ENCODE assay signal across 9 cellular contexts in the genomic region with DNA sequence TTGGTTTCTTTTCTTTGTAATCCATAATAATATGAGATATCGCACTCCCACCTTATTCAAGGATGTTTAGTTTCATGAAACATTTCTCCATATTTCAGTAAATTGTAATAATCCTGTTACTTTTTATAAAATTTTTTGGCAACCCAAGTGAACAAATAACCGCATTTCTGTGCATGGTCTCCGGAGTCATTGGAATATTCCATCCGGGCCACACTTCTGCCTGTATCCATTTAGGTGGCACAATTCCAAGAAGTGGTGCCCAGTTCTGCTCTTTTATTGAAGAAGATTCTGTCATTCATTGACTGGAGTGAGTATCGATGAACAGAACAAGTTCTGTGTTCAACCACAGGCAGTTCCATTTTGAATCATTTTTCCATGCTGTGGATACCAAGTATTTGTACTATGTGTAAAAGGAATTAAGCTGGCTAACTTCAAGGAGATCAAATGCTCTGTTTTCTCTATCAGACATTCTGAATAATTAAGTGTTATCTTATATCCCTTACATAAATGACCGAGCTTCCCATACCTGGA. TPM values are rescaled to one million over a fixed set of nuclear protein-coding genes. Genes with fewer than 3 reads are reported as not detected.
DNase-seq lines count a peak whose midpoint lies in the region; ATAC-seq and TF ChIP-seq lines count a peak whose summit lies in the region.
"Had no signal": no experiment of that assay in that cellular context is flagged by ENCODE, and none has a peak within 500 bp of the region (broad histone marks: within the 10 kb centered on the region; RNA-seq: fewer than 3 reads in every experiment).

No MANE protein-coding gene starts in this region.

- H3K4me3 Mint-ChIP-seq in activated naive CD4-positive, alpha-beta T cell treated with anti-CD3 and anti-CD28 coated beads, Interleukin-2, amount 10 ng/mL, durations not matched to agents 7 days and 5 days, result no peak overlapping the region

- no peak overlapping the region for H3K9ac ChIP-seq in SK-N-SH
- H3K9ac ChIP-seq in subcutaneous abdominal adipose tissue (ENCODE audit: low read length in 5 of 5), result peak overlapping the region in 4 of 5 donors; percentile 9 to 53 (median 42)

- peak overlapping the region; percentile 57 to 81 for H3K27ac Mint-ChIP-seq in activated naive CD4-positive, alpha-beta T cell treated with anti-CD3 and anti-CD28 coated beads, Interleukin-2, amount 50 U/mL, for 72 hours
- no peak overlapping the region for H3K27ac Mint-ChIP-seq in activated naive CD4-positive, alpha-beta T cell treated with anti-CD3 and anti-CD28 coated beads, Interleukin-2, amount 10 ng/mL, durations not matched to agents 7 days and 5 days

- no peaks in the 10 kb centered on the region for H3K9me3 ChIP-seq in SK-N-SH
- H3K9me3 ChIP-seq in subcutaneous abdominal adipose tissue (ENCODE audit: control insufficient read depth in 5 of 5, low read length in 5 of 5), result no peaks in the 10 kb centered on the region

- H3K27me3 Mint-ChIP-seq in activated naive CD4-positive, alpha-beta T cell treated with anti-CD3 and anti-CD28 coated beads, Interleukin-2, amount 10 ng/mL, durations not matched to agents 7 days and 5 days, result peaks cover 4% of the 10 kb centered on the region

- no peaks in the 10 kb centered on the region for H4K20me1 ChIP-seq in SK-N-SH (ENCODE audit: insufficient read depth)

- H3K4me1 ChIP-seq in SK-N-SH (ENCODE audit: control insufficient read depth in 1 of 2, insufficient read depth in 2 of 2, low read depth in 1 of 2, low read length in 1 of 2) (no peaks in the 10 kb centered on the region), subcutaneous abdominal adipose tissue (ENCODE audit: control insufficient read depth in 5 of 5, insufficient read depth in 5 of 5, low read length in 5 of 5) (peaks cover under 1 to 26% (median 24%) of the 10 kb centered on the region in 5 donors)

- 0 out of 2 replicates have a peak overlapping the region, but pooled peaks have one; percentile 12 for H3K4me2 ChIP-seq in SK-N-SH

- no peak for DNase-seq in activated naive CD4-positive, alpha-beta T cell treated with anti-CD3 and anti-CD28 coated beads, Interleukin-2, amount 50 U/mL, for 72 hours (ENCODE audit: low spot score in 2 of 2)
- DNase-seq in activated naive CD4-positive, alpha-beta T cell treated with anti-CD3 and anti-CD28 coated beads, Interleukin-2, amount 10 ng/mL, durations not matched to agents 7 days and 5 days, result no peak
- DNase-seq in SK-N-SH, result no peak
- DNase-seq in inferior parietal cortex (ENCODE audit: extremely low spot score), result peak; percentile 50
- no peak for DNase-seq in GM13977 (ENCODE audit: low spot score)
- no peak for DNase-seq in LoVo (ENCODE audit: low spot score)
- no peak for DNase-seq in posterior cingulate gyrus
- DNase-seq: activated CD4-positive, CD25-positive, alpha-beta regulatory T cell had no signal

- H3F3A ChIP-seq in SK-N-SH (replicated peaks; ENCODE audit: insufficient read depth), result no peaks in the 10 kb centered on the region

- H3K36me3 Mint-ChIP-seq in activated naive CD4-positive, alpha-beta T cell treated with anti-CD3 and anti-CD28 coated beads, Interleukin-2, amount 50 U/mL, for 72 hours, result peaks cover 0 to 4% of the 10 kb centered on the region in 2 donors
- H3K36me3 Mint-ChIP-seq in activated naive CD4-positive, alpha-beta T cell treated with anti-CD3 and anti-CD28 coated beads, Interleukin-2, amount 10 ng/mL, durations not matched to agents 7 days and 5 days, result no peaks in the 10 kb centered on the region

- peak; percentile 73 to 80 for ATAC-seq in activated naive CD4-positive, alpha-beta T cell treated with anti-CD3 and anti-CD28 coated beads, Interleukin-2, amount 50 U/mL, for 72 hours

- POLR2A ChIA-PET in SK-N-SH (lab: Yijun Ruan, JAX), result no interaction called here

- no peak overlapping the region for H3K4me3 ChIP-seq in SK-N-SH (ENCODE audit: low read depth in 2 of 2, low read length in 1 of 2)
- peak overlapping the region in 4 of 5 donors; percentile 29 to 56 (median 50) for H3K4me3 ChIP-seq in subcutaneous abdominal adipose tissue (ENCODE audit: low read depth in 1 of 5, low read length in 5 of 5)

- no peaks in the 10 kb centered on the region for H3K9me2 ChIP-seq in SK-N-SH

- peaks cover 20% of the 10 kb centered on the region for H3K4me1 Mint-ChIP-seq in activated naive CD4-positive, alpha-beta T cell treated with anti-CD3 and anti-CD28 coated beads, Interleukin-2, amount 10 ng/mL, durations not matched to agents 7 days and 5 days

- CTCF ChIA-PET in activated naive CD4-positive, alpha-beta T cell treated with anti-CD3 and anti-CD28 coated beads, Interleukin-2, amount 10 ng/mL, durations not matched to agents 7 days and 5 days (lab: Charles Lee), result interaction anchor here (0.6 to 3.6 kb wide), 39 partner anchors 9 to 1336 kb away, joined by 3 to 65 read pairs (median 4); a partner anchor contains a TSS
- CTCF ChIA-PET in SK-N-SH (lab: Yijun Ruan, JAX), result interaction anchor here (0.5 to 2.7 kb wide), 24 partner anchors 9 to 1337 kb away, joined by 3 to 11 read pairs (median 3); no protein-coding TSS in a partner anchor

- no peak for TF ChIP-seq EP300 in SK-N-SH (IDR thresholded peaks at IDR 0.05; ENCODE audit: borderline replicate concordance in 1 of 2, low read depth in 1 of 2, low read length in 1 of 2)

- no peak overlapping the region; the same call in 1 of the 2 replicates for H2AFZ ChIP-seq in SK-N-SH (ENCODE audit: low read depth)

- no peak for TF ChIP-seq CTCF in SK-N-SH (IDR thresholded peaks at IDR 0.05)
- no peak for TF ChIP-seq CTCF in GM13977 (IDR thresholded peaks at IDR 0.05; ENCODE audit: extremely low read depth, insufficient read depth, missing control alignments)

- H3K79me2 ChIP-seq in SK-N-SH (ENCODE audit: insufficient read depth), result no peaks in the 10 kb centered on the region

- TF ChIP-seq RAD21 in SK-N-SH (IDR thresholded peaks at IDR 0.05; ENCODE audit: low read length), result no peak

- no peaks in the 10 kb centered on the region for H3K36me3 ChIP-seq in SK-N-SH (replicated peaks in 1 of 2; ENCODE audit: control insufficient read depth in 1 of 2, insufficient read depth in 2 of 2, low read length in 1 of 2)
- no peaks in the 10 kb centered on the region for H3K36me3 ChIP-seq in subcutaneous abdominal adipose tissue (ENCODE audit: control insufficient read depth in 5 of 5, insufficient read depth in 5 of 5, low read length in 5 of 5)

- no peak overlapping the region for H3K27ac ChIP-seq in SK-N-SH (ENCODE audit: low read depth in 2 of 2, low read length in 1 of 2)
- peak overlapping the region; percentile 29 for H3K27ac ChIP-seq in subcutaneous abdominal adipose tissue (ENCODE audit: low read depth, low read length)

- intact Hi-C loops in posterior cingulate gyrus (cut with DNase I), result loop anchor here (1.0 to 5.0 kb wide), 2 partner anchors 259 to 428 kb away; no protein-coding TSS in a partner anchor

- no peaks in the 10 kb centered on the region for H3K27me3 ChIP-seq in SK-N-SH (ENCODE audit: insufficient read depth)
- no peaks in the 10 kb centered on the region for H3K27me3 ChIP-seq in subcutaneous abdominal adipose tissue (ENCODE audit: control insufficient read depth in 5 of 5, insufficient read depth in 4 of 5, low read length in 5 of 5)

- 63% methylated on average over 6 of the region's 6 CpGs for WGBS in SK-N-SH (ENCODE audit: low lambda C conversion rate)

- in situ Hi-C loops in GM13977 (cut with MboI; ENCODE audit: low pct_unique_long_range_greater_than_20kb, low sequenced_read_pairs, unreplicated experiment), result loop anchor here (25.0 kb wide), 1 partner anchor 423 kb away; no protein-coding TSS in a partner anchor

- peaks cover 0 to 4% of the 10 kb centered on the region in 2 donors for H3K9me3 Mint-ChIP-seq in activated naive CD4-positive, alpha-beta T cell treated with anti-CD3 and anti-CD28 coated beads, Interleukin-2, amount 50 U/mL, for 72 hours
- no peaks in the 10 kb centered on the region for H3K9me3 Mint-ChIP-seq in activated naive CD4-positive, alpha-beta T cell treated with anti-CD3 and anti-CD28 coated beads, Interleukin-2, amount 10 ng/mL, durations not matched to agents 7 days and 5 days

TF ChIP-seq in SK-N-SH, 30 proteins besides CTCF, POLR2A, EP300 and RAD21:
- no peak for TF ChIP-seq FOSL2 (IDR thresholded peaks at IDR 0.05; ENCODE audit: borderline replicate concordance, low read depth)
- TF ChIP-seq RFX5 (IDR thresholded peaks at IDR 0.05; ENCODE audit: low read length), result no peak
- TF ChIP-seq, protein P1, sequence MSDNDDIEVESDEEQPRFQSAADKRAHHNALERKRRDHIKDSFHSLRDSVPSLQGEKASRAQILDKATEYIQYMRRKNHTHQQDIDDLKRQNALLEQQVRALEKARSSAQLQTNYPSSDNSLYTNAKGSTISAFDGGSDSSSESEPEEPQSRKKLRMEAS (IDR thresholded peaks at IDR 0.05; ENCODE audit: low read depth), result no peak
- TF ChIP-seq, protein P2, sequence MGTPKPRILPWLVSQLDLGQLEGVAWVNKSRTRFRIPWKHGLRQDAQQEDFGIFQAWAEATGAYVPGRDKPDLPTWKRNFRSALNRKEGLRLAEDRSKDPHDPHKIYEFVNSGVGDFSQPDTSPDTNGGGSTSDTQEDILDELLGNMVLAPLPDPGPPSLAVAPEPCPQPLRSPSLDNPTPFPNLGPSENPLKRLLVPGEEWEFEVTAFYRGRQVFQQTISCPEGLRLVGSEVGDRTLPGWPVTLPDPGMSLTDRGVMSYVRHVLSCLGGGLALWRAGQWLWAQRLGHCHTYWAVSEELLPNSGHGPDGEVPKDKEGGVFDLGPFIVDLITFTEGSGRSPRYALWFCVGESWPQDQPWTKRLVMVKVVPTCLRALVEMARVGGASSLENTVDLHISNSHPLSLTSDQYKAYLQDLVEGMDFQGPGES (IDR thresholded peaks at IDR 0.05; ENCODE audit: low read depth, low read length), result no peak
- TF ChIP-seq, protein P3, sequence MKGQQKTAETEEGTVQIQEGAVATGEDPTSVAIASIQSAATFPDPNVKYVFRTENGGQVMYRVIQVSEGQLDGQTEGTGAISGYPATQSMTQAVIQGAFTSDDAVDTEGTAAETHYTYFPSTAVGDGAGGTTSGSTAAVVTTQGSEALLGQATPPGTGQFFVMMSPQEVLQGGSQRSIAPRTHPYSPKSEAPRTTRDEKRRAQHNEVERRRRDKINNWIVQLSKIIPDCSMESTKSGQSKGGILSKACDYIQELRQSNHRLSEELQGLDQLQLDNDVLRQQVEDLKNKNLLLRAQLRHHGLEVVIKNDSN (IDR thresholded peaks at IDR 0.05; ENCODE audit: borderline replicate concordance, low read depth), result no peak
- no peak for TF ChIP-seq ELF1 (IDR thresholded peaks at IDR 0.05)
- no peak for TF ChIP-seq TEAD4 (IDR thresholded peaks at IDR 0.05; ENCODE audit: borderline replicate concordance, insufficient read depth)

RNA-seq across cellular contexts. Expression of a gene that starts 26.6 kb away (rescaled TPM):
- total RNA-seq in activated naive CD4-positive, alpha-beta T cell treated with anti-CD3 and anti-CD28 coated beads, Interleukin-2, amount 50 U/mL, for 72 hours, result 100 to 1,000 TPM in 1 of 2 donors, 10 to 100 TPM in 1; 54.4 to 117 TPM
- polyA plus RNA-seq in SK-N-SH (2012; rRNA removed), result not detected in 2 replicates
- not detected in 2 replicates for polyA plus RNA-seq in SK-N-SH (2012; cell fraction: cytosol; rRNA removed)
- polyA plus RNA-seq in SK-N-SH (2012; cell fraction: nucleus; rRNA removed), result not detected in 2 replicates

RNA-seq across cellular contexts. Expression of a gene that starts 42.4 kb away (rescaled TPM):
- total RNA-seq in activated naive CD4-positive, alpha-beta T cell treated with anti-CD3 and anti-CD28 coated beads, Interleukin-2, amount 50 U/mL, for 72 hours, result 10 to 100 TPM; 55.0 to 61.7 TPM
- polyA plus RNA-seq in SK-N-SH (2012; rRNA removed), result 0.03 TPM in 1 of 2 replicates, not detected in the other
- 0.01 TPM in 1 of 2 replicates, not detected in the other for polyA plus RNA-seq in SK-N-SH (2012; cell fraction: cytosol; rRNA removed)
- polyA plus RNA-seq in SK-N-SH (2012; cell fraction: nucleus; rRNA removed), result 0.26 and 0.97 TPM in 2 replicates

Comparison
In these comparisons a context has a peak if more than half of its experiments do, and no peak if none do; other contexts are left out.
1. H3K4me3 ChIP-seq: peak in subcutaneous abdominal adipose tissue (4 of 5); none in SK-N-SH (0 of 2).